In the genomic region with DNA sequence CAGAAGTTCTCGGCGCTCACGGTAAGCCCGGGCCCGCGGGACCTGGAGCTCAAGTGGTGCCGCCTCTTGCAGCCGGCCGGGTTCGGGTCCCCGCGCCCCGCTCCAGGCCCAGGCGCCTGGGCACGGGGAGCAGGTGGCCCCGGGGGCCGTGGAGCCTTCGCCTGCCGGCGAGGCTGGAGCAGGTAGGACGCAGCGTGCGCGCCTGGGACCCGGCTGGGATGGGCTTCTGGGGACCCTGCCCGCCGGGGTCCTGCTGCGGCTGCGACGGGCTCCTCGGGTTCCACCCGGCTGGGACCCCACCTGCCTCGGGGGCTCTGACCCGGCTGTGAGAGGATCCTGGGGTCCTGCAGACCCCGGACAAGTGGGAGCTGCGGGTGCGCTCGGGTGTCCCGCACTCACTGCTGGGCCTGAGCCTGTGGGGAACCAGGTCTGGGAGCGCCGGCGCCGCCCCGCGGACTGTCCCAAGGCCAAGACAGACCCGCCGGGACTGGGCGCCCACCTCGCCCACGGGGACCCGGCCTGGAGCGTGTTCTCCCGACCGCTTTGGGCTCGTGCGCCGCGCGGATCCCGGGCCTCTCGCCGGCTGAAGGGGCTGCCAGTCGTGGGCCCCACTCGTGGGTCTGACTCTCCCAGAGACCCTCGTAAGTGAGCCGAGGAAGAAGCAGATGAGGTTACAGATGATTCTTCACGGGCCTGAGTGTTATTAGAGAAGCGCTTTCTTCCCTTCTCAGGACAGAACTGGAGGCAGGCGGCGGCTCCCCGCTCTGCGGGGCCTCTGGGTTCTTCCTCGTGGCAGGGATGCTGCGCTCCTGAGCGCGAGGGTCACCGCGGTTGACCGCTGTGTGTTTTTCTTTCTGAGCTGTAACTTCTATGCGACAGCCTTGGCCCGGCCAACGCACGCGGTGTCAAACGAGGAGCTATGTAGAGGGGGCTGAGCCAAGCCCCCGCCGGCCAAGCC, we compare ENCODE assay signal across 1 cellular context.
TF ChIP-seq lines count a peak whose summit lies in the region.

No MANE protein-coding gene starts in this region.

TF ChIP-seq in WTC11, 78 proteins besides CTCF, POLR2A, EP300 and RAD21 (continued from another document):
- TF ChIP-seq ZMAT4 (CRISPR knock-in tag; IDR thresholded peaks at IDR 0.05) (no peak), ZNF416 (CRISPR knock-in tag; IDR thresholded peaks at IDR 0.05) (no peak), CBFB (CRISPR knock-in tag; IDR thresholded peaks at IDR 0.05; ENCODE audit: low read depth) (no peak), MXD4 (CRISPR knock-in tag; IDR thresholded peaks at IDR 0.05; ENCODE audit: borderline replicate concordance) (no peak), ZNF317 (CRISPR knock-in tag; IDR thresholded peaks at IDR 0.05; ENCODE audit: borderline replicate concordance, low read depth) (peak; percentile 7; the same call in 1 of the 2 replicates), NR3C1 (CRISPR knock-in tag; conservative IDR thresholded peaks at IDR 0.05; ENCODE audit: low read depth) (no peak), ZNF138 (CRISPR knock-in tag; conservative IDR thresholded peaks at IDR 0.05) (no peak), E2F1 (CRISPR knock-in tag; IDR thresholded peaks at IDR 0.05) (no peak)
- TF ChIP-seq, protein P1, sequence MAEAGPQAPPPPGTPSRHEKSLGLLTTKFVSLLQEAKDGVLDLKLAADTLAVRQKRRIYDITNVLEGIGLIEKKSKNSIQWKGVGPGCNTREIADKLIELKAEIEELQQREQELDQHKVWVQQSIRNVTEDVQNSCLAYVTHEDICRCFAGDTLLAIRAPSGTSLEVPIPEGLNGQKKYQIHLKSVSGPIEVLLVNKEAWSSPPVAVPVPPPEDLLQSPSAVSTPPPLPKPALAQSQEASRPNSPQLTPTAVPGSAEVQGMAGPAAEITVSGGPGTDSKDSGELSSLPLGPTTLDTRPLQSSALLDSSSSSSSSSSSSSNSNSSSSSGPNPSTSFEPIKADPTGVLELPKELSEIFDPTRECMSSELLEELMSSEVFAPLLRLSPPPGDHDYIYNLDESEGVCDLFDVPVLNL (CRISPR knock-in tag; IDR thresholded peaks at IDR 0.05; ENCODE audit: borderline replicate concordance, low read depth) = no peak
- TF ChIP-seq, protein P2, sequence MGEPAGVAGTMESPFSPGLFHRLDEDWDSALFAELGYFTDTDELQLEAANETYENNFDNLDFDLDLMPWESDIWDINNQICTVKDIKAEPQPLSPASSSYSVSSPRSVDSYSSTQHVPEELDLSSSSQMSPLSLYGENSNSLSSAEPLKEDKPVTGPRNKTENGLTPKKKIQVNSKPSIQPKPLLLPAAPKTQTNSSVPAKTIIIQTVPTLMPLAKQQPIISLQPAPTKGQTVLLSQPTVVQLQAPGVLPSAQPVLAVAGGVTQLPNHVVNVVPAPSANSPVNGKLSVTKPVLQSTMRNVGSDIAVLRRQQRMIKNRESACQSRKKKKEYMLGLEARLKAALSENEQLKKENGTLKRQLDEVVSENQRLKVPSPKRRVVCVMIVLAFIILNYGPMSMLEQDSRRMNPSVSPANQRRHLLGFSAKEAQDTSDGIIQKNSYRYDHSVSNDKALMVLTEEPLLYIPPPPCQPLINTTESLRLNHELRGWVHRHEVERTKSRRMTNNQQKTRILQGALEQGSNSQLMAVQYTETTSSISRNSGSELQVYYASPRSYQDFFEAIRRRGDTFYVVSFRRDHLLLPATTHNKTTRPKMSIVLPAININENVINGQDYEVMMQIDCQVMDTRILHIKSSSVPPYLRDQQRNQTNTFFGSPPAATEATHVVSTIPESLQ (CRISPR knock-in tag; IDR thresholded peaks at IDR 0.05) = no peak
- TF ChIP-seq, protein P3, sequence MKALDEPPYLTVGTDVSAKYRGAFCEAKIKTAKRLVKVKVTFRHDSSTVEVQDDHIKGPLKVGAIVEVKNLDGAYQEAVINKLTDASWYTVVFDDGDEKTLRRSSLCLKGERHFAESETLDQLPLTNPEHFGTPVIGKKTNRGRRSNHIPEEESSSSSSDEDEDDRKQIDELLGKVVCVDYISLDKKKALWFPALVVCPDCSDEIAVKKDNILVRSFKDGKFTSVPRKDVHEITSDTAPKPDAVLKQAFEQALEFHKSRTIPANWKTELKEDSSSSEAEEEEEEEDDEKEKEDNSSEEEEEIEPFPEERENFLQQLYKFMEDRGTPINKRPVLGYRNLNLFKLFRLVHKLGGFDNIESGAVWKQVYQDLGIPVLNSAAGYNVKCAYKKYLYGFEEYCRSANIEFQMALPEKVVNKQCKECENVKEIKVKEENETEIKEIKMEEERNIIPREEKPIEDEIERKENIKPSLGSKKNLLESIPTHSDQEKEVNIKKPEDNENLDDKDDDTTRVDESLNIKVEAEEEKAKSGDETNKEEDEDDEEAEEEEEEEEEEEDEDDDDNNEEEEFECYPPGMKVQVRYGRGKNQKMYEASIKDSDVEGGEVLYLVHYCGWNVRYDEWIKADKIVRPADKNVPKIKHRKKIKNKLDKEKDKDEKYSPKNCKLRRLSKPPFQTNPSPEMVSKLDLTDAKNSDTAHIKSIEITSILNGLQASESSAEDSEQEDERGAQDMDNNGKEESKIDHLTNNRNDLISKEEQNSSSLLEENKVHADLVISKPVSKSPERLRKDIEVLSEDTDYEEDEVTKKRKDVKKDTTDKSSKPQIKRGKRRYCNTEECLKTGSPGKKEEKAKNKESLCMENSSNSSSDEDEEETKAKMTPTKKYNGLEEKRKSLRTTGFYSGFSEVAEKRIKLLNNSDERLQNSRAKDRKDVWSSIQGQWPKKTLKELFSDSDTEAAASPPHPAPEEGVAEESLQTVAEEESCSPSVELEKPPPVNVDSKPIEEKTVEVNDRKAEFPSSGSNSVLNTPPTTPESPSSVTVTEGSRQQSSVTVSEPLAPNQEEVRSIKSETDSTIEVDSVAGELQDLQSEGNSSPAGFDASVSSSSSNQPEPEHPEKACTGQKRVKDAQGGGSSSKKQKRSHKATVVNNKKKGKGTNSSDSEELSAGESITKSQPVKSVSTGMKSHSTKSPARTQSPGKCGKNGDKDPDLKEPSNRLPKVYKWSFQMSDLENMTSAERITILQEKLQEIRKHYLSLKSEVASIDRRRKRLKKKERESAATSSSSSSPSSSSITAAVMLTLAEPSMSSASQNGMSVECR (CRISPR knock-in tag; IDR thresholded peaks at IDR 0.05; ENCODE audit: borderline replicate concordance) = 0 out of 2 replicates have a peak, but pooled peaks have one; percentile 27
- TF ChIP-seq, protein P4, sequence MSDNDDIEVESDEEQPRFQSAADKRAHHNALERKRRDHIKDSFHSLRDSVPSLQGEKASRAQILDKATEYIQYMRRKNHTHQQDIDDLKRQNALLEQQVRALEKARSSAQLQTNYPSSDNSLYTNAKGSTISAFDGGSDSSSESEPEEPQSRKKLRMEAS (CRISPR knock-in tag; IDR thresholded peaks at IDR 0.05) = peak; percentile 32
